25 cellular contexts compared by ENCODE assay signal in the genomic region with DNA sequence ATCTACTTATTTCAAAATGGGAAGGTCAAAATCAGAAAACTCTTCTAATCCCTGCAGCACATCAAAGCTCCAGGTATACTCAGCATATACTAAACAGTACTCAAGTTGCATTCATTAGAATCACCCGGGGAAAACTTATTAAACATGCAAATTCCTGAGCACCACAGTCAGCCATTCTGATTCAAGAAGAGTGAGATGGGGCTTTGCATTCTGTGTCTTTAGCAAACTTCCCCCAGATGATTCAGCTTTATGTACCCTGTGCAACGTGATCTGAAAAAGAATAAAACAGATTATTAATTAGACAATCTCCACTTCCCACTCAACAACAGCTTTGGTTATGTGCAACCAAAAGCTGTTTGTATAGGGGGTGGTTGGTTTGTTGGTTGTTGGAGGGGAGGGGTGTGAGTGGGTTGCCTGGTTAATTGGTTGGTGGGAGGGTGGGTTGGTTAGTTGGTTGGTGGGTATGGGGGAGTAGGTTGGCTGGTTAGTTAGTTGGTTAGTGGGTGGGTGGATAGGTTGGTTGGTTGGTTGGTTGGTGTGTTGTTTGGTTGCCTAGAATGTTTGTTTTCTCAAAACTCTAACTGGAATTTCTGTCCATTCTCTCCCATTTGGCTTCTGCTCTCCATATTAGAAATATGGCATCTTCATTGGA.
"Had no signal": no experiment of that assay in that cellular context is flagged by ENCODE, and none has a peak within 500 bp of the region (broad histone marks: within the 10 kb centered on the region; RNA-seq: fewer than 3 reads in every experiment).

No MANE protein-coding gene starts in this region.

- ATAC-seq: activated CD8-positive, alpha-beta memory T cell treated with anti-CD3 and anti-CD28 coated beads, Interleukin-2, amount 10 ng/mL, durations not matched to agents 7 days and 5 days; activated CD8-positive, alpha-beta T cell treated with anti-CD3 and anti-CD28 coated beads, Interleukin-2, amount 10 ng/mL, durations not matched to agents 7 days and 5 days; activated naive CD8-positive, alpha-beta T cell treated with anti-CD3 and anti-CD28 coated beads, Interleukin-2, amount 50 U/mL, for 24 hours; gastrocnemius medialis; stimulated activated memory B cell treated with anti-CD40 and anti-IgM and Interleukin-4, amounts not matched to agents 10 μg/mL and 1 μg/mL and 100 μg/mL, for 72 hours; stimulated activated naive CD8-positive, alpha-beta T cell treated with anti-CD3 and anti-CD28 coated beads, Interleukin-15, amount 100 ng/mL, for 72 hours had no signal

- H3K4me3 ChIP-seq: breast epithelium, esophagus muscularis mucosa, gastrocnemius medialis, hepatocyte, left ventricle myocardium inferior, lung, prostate gland, smooth muscle cell, upper lobe of left lung, vagina had no signal

- FAIRE-seq: kidney had no signal

- H2AFZ ChIP-seq: hepatocyte had no signal

- DNase-seq: activated B cell treated with CpG ODN at 0.5 μM for 24 hours; activated CD8-positive, alpha-beta memory T cell treated with anti-CD3 and anti-CD28 coated beads, Interleukin-2, amount 10 ng/mL, durations not matched to agents 7 days and 5 days; activated CD8-positive, alpha-beta T cell treated with anti-CD3 and anti-CD28 coated beads, Interleukin-2, amount 10 ng/mL, durations not matched to agents 7 days and 5 days; activated naive CD8-positive, alpha-beta T cell treated with anti-CD3 and anti-CD28 coated beads, Interleukin-2, amount 50 U/mL, for 24 hours; activated T-cell treated with anti-CD3 and anti-CD28 coated beads, Interleukin-2, amount 50 U/mL, for 48 hours; amygdala; endodermal cell; gastrocnemius medialis; kidney; left ventricle myocardium inferior; mesendoderm; stimulated activated CD4-positive, alpha-beta T cell treated with anti-CD3 and anti-CD28 coated beads, Interleukin-1b, Interleukin-23, amount 100 ng/mL, for 48 hours; stimulated activated CD4-positive, alpha-beta T cell treated with anti-CD3 and anti-CD28 coated beads, Interleukin-4, amount 100 ng/mL, for 4 hours; stimulated activated CD8-positive, alpha-beta memory T cell treated with anti-CD3 and anti-CD28 coated beads, Interleukin-4, amount 100 ng/mL, for 48 hours; stimulated activated naive CD8-positive, alpha-beta T cell treated with anti-CD3 and anti-CD28 coated beads, Interleukin-15, amount 100 ng/mL, for 72 hours; T-helper 2 cell; upper lobe of left lung had no signal

- H3K4me1 ChIP-seq: breast epithelium, esophagus muscularis mucosa, gastrocnemius medialis, left ventricle myocardium inferior, prostate gland, upper lobe of left lung, vagina had no signal

- H3K4me2 ChIP-seq: hepatocyte, smooth muscle cell had no signal

- H3K27me3 ChIP-seq: breast epithelium, hepatocyte, upper lobe of left lung, vagina had no signal

- H3K36me3 ChIP-seq: breast epithelium, esophagus muscularis mucosa, gastrocnemius medialis, left ventricle myocardium inferior, prostate gland, upper lobe of left lung, vagina had no signal

- H3K27ac ChIP-seq: breast epithelium, esophagus muscularis mucosa, gastrocnemius medialis, hepatocyte, left ventricle myocardium inferior, prostate gland, upper lobe of left lung, vagina had no signal

- H3K79me2 ChIP-seq: hepatocyte had no signal

- H3K9me3 ChIP-seq: breast epithelium, esophagus muscularis mucosa, gastrocnemius medialis, left ventricle myocardium inferior, prostate gland, upper lobe of left lung, vagina had no signal
